In genomic region chr14:29927596-29928341, GRCh38 we compare ENCODE assay signal across 8 cellular contexts. TPM values are rescaled to one million over a fixed set of nuclear protein-coding genes. Genes with fewer than 3 reads are reported as not detected.
DNase-seq lines count a peak whose midpoint lies in the region; ATAC-seq and TF ChIP-seq lines count a peak whose summit lies in the region.

PRKD1 (minus strand) TSS chr14:29927847.

- H3K36me3 ChIP-seq in esophagus squamous epithelium, result no peaks in the 10 kb centered on the region
- H3K36me3 ChIP-seq in tibial nerve, result no peaks in the 10 kb centered on the region

- H3K27me3 ChIP-seq in esophagus squamous epithelium (peaks cover 0 to 35% (median 0%) of the 10 kb centered on the region in 4 donors), tibial nerve (no peaks in the 10 kb centered on the region)

- 0 to 11% methylated on average over 3 to 5 of the region's 75 CpGs for WGBS in esophagus squamous epithelium, 2 donors
- WGBS in tibial nerve, 2 donors, result 6 to 7% methylated on average over 20 to 23 of the region's 75 CpGs

- no peak for TF ChIP-seq EP300 in tibial nerve (IDR thresholded peaks at IDR 0.05)

- H3K27ac ChIP-seq in esophagus squamous epithelium (peak within 1 kb of the TSS; percentile 55 to 89 (median 76)), tibial nerve (peak within 1 kb of the TSS; percentile 71 to 91 (median 84))

- peak; percentile 31 for ATAC-seq in GM18519 (IDR thresholded peaks at IDR 0.05; ENCODE audit: low FRiP score, unreplicated experiment)
- ATAC-seq in HG03439 (IDR thresholded peaks at IDR 0.05; ENCODE audit: unreplicated experiment), result peak; percentile 55

- H3K4me1 ChIP-seq in esophagus squamous epithelium (peaks cover 11 to 28% (median 11%) of the 10 kb centered on the region in 3 donors), tibial nerve (peaks cover 0 to 40% (median 7%) of the 10 kb centered on the region in 4 donors)

- DNase-seq in AG09309 (ENCODE audit: low read depth) (no peak), SW480 (ENCODE audit: low spot score) (peak; percentile 8), esophagus squamous epithelium (lab: John Stamatoyannopoulos, UW) (no peak), midbrain (lab: John Stamatoyannopoulos, UW) (peak; percentile 81), tibial nerve (ENCODE audit: low spot score in 2 of 2) (peak; percentile 18 to 28)
- DNase-seq in activated effector memory CD4-positive, alpha-beta T cell treated with anti-CD3 and anti-CD28 coated beads, Interleukin-2, amount 50 U/mL, for 16 hours, result no peak

- H3K4me3 ChIP-seq in AG09309 (ENCODE audit: control insufficient read depth, low read depth, low read length) (peak within 1 kb of the TSS; percentile 83), esophagus squamous epithelium (peak within 1 kb of the TSS; percentile 50 to 74 (median 60)), tibial nerve (peak within 1 kb of the TSS; percentile 61 to 79 (median 77))

- intact Hi-C loops in esophagus squamous epithelium (cut with DNase I), result no loop called here

- no peaks in the 10 kb centered on the region for H3K9me3 ChIP-seq in esophagus squamous epithelium
- H3K9me3 ChIP-seq in tibial nerve, result no peaks in the 10 kb centered on the region

- TF ChIP-seq CTCF in AG09309 (IDR thresholded peaks at IDR 0.05; ENCODE audit: control insufficient read depth, insufficient read depth, low read depth, low read length, missing control alignments) (no peak), esophagus squamous epithelium (IDR thresholded peaks at IDR 0.05) (no peak), tibial nerve (IDR thresholded peaks at IDR 0.05) (peak; percentile 22 to 66 (median 41))

- no peak for TF ChIP-seq POLR2A in esophagus squamous epithelium (IDR thresholded peaks at IDR 0.05)
- TF ChIP-seq POLR2A in tibial nerve (IDR thresholded peaks at IDR 0.05), result no peak

RNA-seq across cellular contexts. Expression of gene PRKD1, which starts in this region (rescaled TPM):
- total RNA-seq in esophagus squamous epithelium (10 to 100 TPM in 1 of 4 donors, 1 to 10 TPM in 2, under 1 TPM in 1; 0.30 to 10.7 (median 2.2) TPM), tibial nerve (10 to 100 TPM; 27.4 to 30.9 (median 29.7) TPM)

Comparison
In these comparisons a context has a peak if more than half of its experiments do, and no peak if none do; other contexts are left out.
1. DNase-seq: peak in SW480 (single experiment), midbrain (single experiment) and tibial nerve (2 of 2); none in AG09309 (single experiment), esophagus squamous epithelium (single experiment) and activated effector memory CD4-positive, alpha-beta T cell treated with anti-CD3 and anti-CD28 coated beads, Interleukin-2, amount 50 U/mL, for 16 hours (single experiment).
2. CTCF ChIP-seq: peak in tibial nerve (5 of 5); none in AG09309 (single experiment) and esophagus squamous epithelium (0 of 6).
3. Peak in every context shown above with its lines, with median percentiles within 50 percentile points of each other: H3K4me3 ChIP-seq.